Comparison of ENCODE assay signal across 8 cellular contexts in the genomic region with DNA sequence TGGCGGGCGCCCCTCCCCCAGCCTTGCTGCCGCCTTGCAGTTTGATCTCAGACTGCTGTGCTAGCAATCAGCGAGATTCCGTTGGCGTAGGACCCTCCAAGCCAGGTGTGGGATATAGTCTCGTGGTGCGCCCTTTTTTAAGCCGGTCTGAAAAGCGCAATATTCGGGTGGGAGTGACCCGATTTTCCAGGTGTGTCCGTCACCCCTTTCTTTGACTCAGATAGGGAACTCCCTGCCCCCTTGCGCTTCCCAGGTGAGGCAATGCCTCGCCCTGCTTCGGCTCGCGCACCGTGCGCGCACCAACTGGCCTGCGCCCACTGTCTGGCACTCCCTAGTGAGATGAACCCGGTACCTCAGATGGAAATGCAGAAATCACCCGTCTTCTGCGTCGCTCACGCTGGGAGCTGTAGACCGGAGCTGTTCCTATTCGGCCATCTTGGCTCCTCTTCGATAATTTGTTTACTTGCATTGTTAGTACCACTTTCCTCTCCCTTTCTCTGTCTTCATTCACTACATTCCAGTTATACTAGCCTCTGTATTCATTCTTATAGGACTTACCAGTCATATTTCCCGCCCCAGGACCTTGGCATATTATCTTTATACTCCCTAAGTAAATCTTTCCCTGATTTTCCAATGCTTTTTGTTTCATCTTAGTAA.
DNase-seq lines count a peak whose midpoint lies in the region; ATAC-seq and TF ChIP-seq lines count a peak whose summit lies in the region.
"Not testable (repeated sequence)": the region's sequence is repeated elsewhere in the genome, so short reads cannot be mapped to it uniquely, and the experiment has no call there.

No MANE protein-coding gene starts in this region.

- H3K9me3 Mint-ChIP-seq in endodermal cell = peaks cover 15% of the 10 kb centered on the region
- not testable (repeated sequence) for H3K9me3 Mint-ChIP-seq in stimulated activated naive B cell treated with anti-CD40 and anti-IgM and Interleukin-4, amounts not matched to agents 10 μg/mL and 1 μg/mL and 100 μg/mL, for 72 hours

- not testable (repeated sequence) for H3K27me3 Mint-ChIP-seq in endodermal cell (ENCODE audit: insufficient read depth); stimulated activated naive B cell treated with anti-CD40 and anti-IgM and Interleukin-4, amounts not matched to agents 10 μg/mL and 1 μg/mL and 100 μg/mL, for 72 hours

- peak overlapping the region; percentile 61 for H3K4me3 Mint-ChIP-seq in endodermal cell
- H3K4me3 Mint-ChIP-seq in stimulated activated naive B cell treated with anti-CD40 and anti-IgM and Interleukin-4, amounts not matched to agents 10 μg/mL and 1 μg/mL and 100 μg/mL, for 72 hours = not testable (repeated sequence)

- H3K9ac ChIP-seq in HUES48 (ENCODE audit: low read depth, low read length) (peak overlapping the region; percentile 76), endodermal cell (ENCODE audit: extremely low read depth, low read length, poor library complexity, severe bottlenecking) (peak overlapping the region; percentile 23)

- 68 to 76% methylated on average over 17 to 31 of the region's 31 CpGs for WGBS in endodermal cell (ENCODE audit: insufficient coverage in 1 of 2, insufficient read length in 1 of 2), 2 experiments

- not testable (repeated sequence) for ATAC-seq in mucosa of descending colon; stimulated activated naive B cell treated with anti-CD40 and anti-IgM and Interleukin-4, amounts not matched to agents 10 μg/mL and 1 μg/mL and 100 μg/mL, for 72 hours (replicated peaks)

- DNase-seq in DMS53 (lab: John Stamatoyannopoulos, UW) (peak; percentile 73), NCI-H2171 treated with DMSO at 0.1 percent for 48 hours (lab: John Stamatoyannopoulos, UW) (peak; percentile 74), endodermal cell (peak; percentile 56), mucosa of descending colon (peak; percentile 54 to 78 (median 58))
- DNase-seq in RWPE1 (ENCODE audit: low spot score); stimulated activated naive B cell treated with anti-CD40 and anti-IgM and Interleukin-4, amounts not matched to agents 10 μg/mL and 1 μg/mL and 100 μg/mL, for 72 hours: not testable (repeated sequence)

- not testable (repeated sequence) for H3K36me3 ChIP-seq in HUES48 (ENCODE audit: control insufficient read depth, insufficient read depth, low read length); endodermal cell (ENCODE audit: control insufficient read depth, insufficient read depth, low read length); mucosa of descending colon (ENCODE audit: low read depth)

- intact Hi-C loops in mucosa of descending colon (cut with DNase I, micrococcal nuclease) = not testable (repeated sequence)

- TF ChIP-seq CTCF in RWPE1 (conservative IDR thresholded peaks at IDR 0.05; ENCODE audit: low read depth); endodermal cell (conservative IDR thresholded peaks at IDR 0.05); mucosa of descending colon (IDR thresholded peaks at IDR 0.05): not testable (repeated sequence)

- POLR2A ChIA-PET in RWPE1 (lab: Yijun Ruan, JAX; ENCODE audit: low non-redundant PET) = not testable (repeated sequence)

- H3K4me1 Mint-ChIP-seq in endodermal cell; stimulated activated naive B cell treated with anti-CD40 and anti-IgM and Interleukin-4, amounts not matched to agents 10 μg/mL and 1 μg/mL and 100 μg/mL, for 72 hours: not testable (repeated sequence)

- H3K9me3 ChIP-seq in HUES48 (ENCODE audit: control insufficient read depth, insufficient read depth, low read length); endodermal cell (ENCODE audit: control insufficient read depth, low read length); mucosa of descending colon: not testable (repeated sequence)

- not testable (repeated sequence) for H3K4me1 ChIP-seq in HUES48 (ENCODE audit: control insufficient read depth, insufficient read depth, low read length); endodermal cell (ENCODE audit: control insufficient read depth, insufficient read depth, low read length); mucosa of descending colon (ENCODE audit: low read depth)

- peak overlapping the region; percentile 94 for H3K27ac Mint-ChIP-seq in endodermal cell
- peak overlapping the region; percentile 2 for H3K27ac Mint-ChIP-seq in stimulated activated naive B cell treated with anti-CD40 and anti-IgM and Interleukin-4, amounts not matched to agents 10 μg/mL and 1 μg/mL and 100 μg/mL, for 72 hours

- peaks cover 25% of the 10 kb centered on the region for H3K36me3 Mint-ChIP-seq in endodermal cell (ENCODE audit: low read depth)
- peaks cover 13 to 32% of the 10 kb centered on the region in 2 donors for H3K36me3 Mint-ChIP-seq in stimulated activated naive B cell treated with anti-CD40 and anti-IgM and Interleukin-4, amounts not matched to agents 10 μg/mL and 1 μg/mL and 100 μg/mL, for 72 hours

- not testable (repeated sequence) for H3K27me3 ChIP-seq in HUES48 (ENCODE audit: control insufficient read depth, insufficient read depth, low read length); endodermal cell (ENCODE audit: control insufficient read depth, insufficient read depth, low read length, poor library complexity, severe bottlenecking)

- H3K4me3 ChIP-seq in HUES48 (ENCODE audit: low read depth, low read length) (peak overlapping the region; percentile 55), endodermal cell (ENCODE audit: low read length) (peak overlapping the region; percentile 74), iPS-11a (ENCODE audit: low read depth, low read length) (peak overlapping the region; percentile 24)
- H3K4me3 ChIP-seq in mucosa of descending colon = not testable (repeated sequence)

- peak overlapping the region; percentile 51 for H3K27ac ChIP-seq in HUES48 (ENCODE audit: low read depth, low read length)
- peak overlapping the region; percentile 93 for H3K27ac ChIP-seq in RWPE1
- H3K27ac ChIP-seq in endodermal cell (ENCODE audit: low read depth, low read length) = not testable (repeated sequence)

- CTCF ChIA-PET in RWPE1 (lab: Yijun Ruan, JAX) = interaction anchor here (0.7 kb wide), 1 partner anchor 77 kb away, joined by 4 read pairs; no protein-coding TSS in a partner anchor
